Comparison of ENCODE assay signal across 8 cellular contexts in genomic region chr19:45076029-45076850, GRCh38. TPM values are rescaled to one million over a fixed set of nuclear protein-coding genes. Genes with fewer than 3 reads are reported as not detected.
DNase-seq lines count a peak whose midpoint lies in the region; ATAC-seq lines count a peak whose summit lies in the region.

TSS of gene ZNF296 (minus strand) at chr19:45076478. CDS start at chr19:45076373, 105 bp downstream.

- H3K27me3 ChIP-seq in mesendoderm (ENCODE audit: insufficient read depth, low read length, poor library complexity): no peaks in the 10 kb centered on the region

- H3K27ac ChIP-seq in mesendoderm (ENCODE audit: low read depth, low read length): peak within 1 kb of the TSS; percentile 18

- peaks cover 2% of the 10 kb centered on the region for H3K36me3 ChIP-seq in mesendoderm (ENCODE audit: control insufficient read depth, insufficient read depth, low read length)

- H4K5ac ChIP-seq in mesendoderm (ENCODE audit: low read length): no peak within 1 kb of the TSS

- peaks cover 2% of the 10 kb centered on the region for H3K79me1 ChIP-seq in mesendoderm (ENCODE audit: low read length)

- no peak within 1 kb of the TSS for H4K8ac ChIP-seq in mesendoderm (ENCODE audit: low read depth, low read length)

- H2BK5ac ChIP-seq in mesendoderm (ENCODE audit: low read length): no peak within 1 kb of the TSS

- no peak within 1 kb of the TSS for H2BK120ac ChIP-seq in mesendoderm (ENCODE audit: low read depth, low read length)

- DNase-seq in NCI-H1417 (lab: John Stamatoyannopoulos, UW) (peak; percentile 71 to 87 (median 75)), NCI-H1417 treated with DMSO at 0.1 percent for 48 hours (lab: John Stamatoyannopoulos, UW) (no peak), NCI-H446 treated with DMSO at 0.1 percent for 48 hours (lab: John Stamatoyannopoulos, UW) (peak; percentile 46), mesendoderm (peak; percentile 89)
- peak; percentile 64 to 65 for DNase-seq in activated CD4-positive, alpha-beta T cell treated with anti-CD3 and anti-CD28 coated beads, Interleukin-2, amount 50 U/mL, for 4 hours
- peak; percentile 54 for DNase-seq in effector CD8-positive, alpha-beta T cell (lab: John Stamatoyannopoulos, UW)
- peak; percentile 78 for DNase-seq in stimulated activated CD8-positive, alpha-beta memory T cell treated with anti-CD3 and anti-CD28 coated beads, Interleukin-4, amount 100 ng/mL, for 24 hours (ENCODE audit: low read depth)

- H3K4me2 ChIP-seq in mesendoderm (ENCODE audit: low read length): peak within 1 kb of the TSS; percentile 80

- ATAC-seq in HG02852 (IDR thresholded peaks at IDR 0.05; ENCODE audit: unreplicated experiment): peak; percentile 44

- peak within 1 kb of the TSS; percentile 69 for H3K56ac ChIP-seq in mesendoderm (ENCODE audit: low read length)

- no CpG with 5 or more reads among the region's 81 CpGs for WGBS in mesendoderm (ENCODE audit: extremely low coverage, insufficient coverage, low lambda C conversion rate)

- no peak within 1 kb of the TSS for H2BK15ac ChIP-seq in mesendoderm (replicated peaks; ENCODE audit: low read depth)

- peaks cover 8% of the 10 kb centered on the region for H3K4me1 ChIP-seq in mesendoderm (ENCODE audit: control insufficient read depth, low read depth, low read length)

- no peak within 1 kb of the TSS for H2AK5ac ChIP-seq in mesendoderm (ENCODE audit: low read length)

- H3K9ac ChIP-seq in mesendoderm (ENCODE audit: low read length): peak within 1 kb of the TSS; percentile 69

- no peak within 1 kb of the TSS for H3K4ac ChIP-seq in mesendoderm (ENCODE audit: low read depth, low read length)

- peak within 1 kb of the TSS; percentile 55 for H3K4me3 ChIP-seq in mesendoderm (ENCODE audit: low read length)

- H3K18ac ChIP-seq in mesendoderm (ENCODE audit: low read length): no peak within 1 kb of the TSS

- peaks cover 14% of the 10 kb centered on the region for H3K79me2 ChIP-seq in mesendoderm (ENCODE audit: control insufficient read depth, insufficient read depth, low read length)

- no peak within 1 kb of the TSS for H3K23ac ChIP-seq in mesendoderm (ENCODE audit: low read length)

RNA-seq across cellular contexts. Expression of gene ZNF296, which starts in this region (rescaled TPM):
- 5.4 TPM for polyA plus RNA-seq in mesendoderm (2013, experiment 1 of 2)
- 5.6 TPM for polyA plus RNA-seq in mesendoderm (2013, experiment 2 of 2)
